In genomic region chr17:49952209-49952911, GRCh38 we compare ENCODE assay signal across 8 cellular contexts. TPM values are rescaled to one million over a fixed set of nuclear protein-coding genes. Genes with fewer than 3 reads are reported as not detected.
DNase-seq lines count a peak whose midpoint lies in the region; ATAC-seq and TF ChIP-seq lines count a peak whose summit lies in the region.

No MANE protein-coding gene starts in this region.

- H3K23me2 ChIP-seq in H9 (ENCODE audit: insufficient read length, low read depth, low read length, poor library complexity, severe bottlenecking), result no peaks in the 10 kb centered on the region

- H3K9ac ChIP-seq in H9 (ENCODE audit: extremely low read depth, insufficient read length, low read length), result no peak overlapping the region
- H3K9ac ChIP-seq in mesenchymal stem cell (ENCODE audit: low read length), result no peak overlapping the region

- DNase-seq in BJ (ENCODE audit: low read depth), result no peak
- DNase-seq in H9, result peak; percentile 93
- peak; percentile 75 for DNase-seq in NCI-H510A treated with DMSO at 0.1 percent for 48 hours (lab: John Stamatoyannopoulos, UW)
- peak; percentile 94 for DNase-seq in activated CD4-positive, alpha-beta T cell treated with anti-CD3 and anti-CD28 coated beads, Interleukin-2, amount 10 ng/mL, durations not matched to agents 24 days and 14 days
- peak; percentile 83 for DNase-seq in dermis blood vessel endothelial cell
- peak; percentile 59 for DNase-seq in mesenchymal stem cell
- DNase-seq in stimulated activated CD8-positive, alpha-beta memory T cell treated with anti-CD3 and anti-CD28 coated beads, Interleukin-4, amount 100 ng/mL, for 1 hour (ENCODE audit: low read depth in 2 of 2, low spot score in 1 of 2), result peak; percentile 57 to 61

- H2BK5ac ChIP-seq in H9 (ENCODE audit: insufficient read length, low read length) (no peak overlapping the region), mesenchymal stem cell (ENCODE audit: low read depth, low read length, poor library complexity, severe bottlenecking) (no peak overlapping the region)

- H3K9me3 Mint-ChIP-seq in H9, result no peaks in the 10 kb centered on the region; a peak in 1 of 5 replicates
- no peaks in the 10 kb centered on the region for H3K9me3 Mint-ChIP-seq in activated CD4-positive, alpha-beta T cell treated with anti-CD3 and anti-CD28 coated beads, Interleukin-2, amount 10 ng/mL, durations not matched to agents 24 days and 14 days

- no peak overlapping the region for H3K56ac ChIP-seq in H9 (ENCODE audit: insufficient read length, low read depth, low read length)

- H3K36me3 Mint-ChIP-seq in H9 (ENCODE audit: insufficient read depth in 1 of 3, low read depth in 3 of 3), result no peaks in the 10 kb centered on the region
- H3K36me3 Mint-ChIP-seq in activated CD4-positive, alpha-beta T cell treated with anti-CD3 and anti-CD28 coated beads, Interleukin-2, amount 10 ng/mL, durations not matched to agents 24 days and 14 days (ENCODE audit: low read depth), result no peaks in the 10 kb centered on the region

- TF ChIP-seq CTCF in BJ (IDR thresholded peaks at IDR 0.05; ENCODE audit: insufficient read depth, low read depth, low read length), result peak; percentile 95
- peak; percentile 95 for TF ChIP-seq CTCF in H9 (conservative IDR thresholded peaks at IDR 0.05)

- H2BK20ac ChIP-seq in H9 (ENCODE audit: low read depth, low read length, poor library complexity, severe bottlenecking), result no peak overlapping the region

- CTCF ChIA-PET in BJ (lab: Yijun Ruan, JAX), result interaction anchor here (0.7 to 7.0 kb wide), 39 partner anchors 9 to 432 kb away, joined by 3 to 110 read pairs (median 6); partner anchors contain the start of gene DLX3

- H3K4me2 ChIP-seq in H9 (ENCODE audit: insufficient read depth, insufficient read length, low read length) (no peak overlapping the region), mesenchymal stem cell (ENCODE audit: low read length, poor library complexity, severe bottlenecking) (no peak overlapping the region)

- H3K36me3 ChIP-seq in BJ (ENCODE audit: control insufficient read depth, insufficient read depth, low read length) (no peaks in the 10 kb centered on the region), mesenchymal stem cell (ENCODE audit: control insufficient read depth in 1 of 2, insufficient read depth in 2 of 2, low read depth in 1 of 2, low read length in 2 of 2) (no peaks in the 10 kb centered on the region)

- H3K9me3 ChIP-seq in H9 (ENCODE audit: control insufficient read depth, low read depth, low read length), result no peaks in the 10 kb centered on the region
- H3K9me3 ChIP-seq in mesenchymal stem cell (ENCODE audit: control insufficient read depth, low read length), result no peaks in the 10 kb centered on the region

- H2AK5ac ChIP-seq in H9 (ENCODE audit: insufficient read length, low read length), result no peak overlapping the region
- no peak overlapping the region for H2AK5ac ChIP-seq in mesenchymal stem cell (ENCODE audit: low read length, severe bottlenecking)

- no peak for ATAC-seq in HG02623 (IDR thresholded peaks at IDR 0.05; ENCODE audit: unreplicated experiment)

- H2BK15ac ChIP-seq in H9 (ENCODE audit: low read depth, low read length) (no peak overlapping the region), mesenchymal stem cell (ENCODE audit: low read depth, poor library complexity, severe bottlenecking) (no peak overlapping the region)

- POLR2A ChIA-PET in BJ (lab: Charles Lee), result no interaction called here

- H3K18ac ChIP-seq in H9 (ENCODE audit: insufficient read length, low read depth, low read length) (no peak overlapping the region), mesenchymal stem cell (ENCODE audit: low read depth in 1 of 2, low read length in 2 of 2) (no peak overlapping the region)

- H2AFZ ChIP-seq in H9 (ENCODE audit: low read length) (no peak overlapping the region), mesenchymal stem cell (ENCODE audit: low read depth, low read length) (no peak overlapping the region)

- H4K5ac ChIP-seq in H9 (ENCODE audit: insufficient read length, low read depth, low read length), result no peak overlapping the region

- no peaks in the 10 kb centered on the region for H3K4me1 ChIP-seq in H9 (ENCODE audit: insufficient read depth, low read length)
- H3K4me1 ChIP-seq in mesenchymal stem cell (ENCODE audit: control insufficient read depth, insufficient read depth, low read depth, low read length), result peaks cover 23% of the 10 kb centered on the region

- no peak overlapping the region for H3T11ph ChIP-seq in H9 (ENCODE audit: low read length)

- peaks cover 15% of the 10 kb centered on the region for H3K27me3 ChIP-seq in BJ (ENCODE audit: control insufficient read depth, insufficient read depth, low read length)
- no peaks in the 10 kb centered on the region; the same call in 1 of the 2 replicates for H3K27me3 ChIP-seq in H9 (ENCODE audit: insufficient read depth, low read length)
- peaks cover 31 to 36% of the 10 kb centered on the region in 2 experiments for H3K27me3 ChIP-seq in mesenchymal stem cell (ENCODE audit: control insufficient read depth in 1 of 2, insufficient read depth in 1 of 2, low read length in 2 of 2)

- H3K27ac ChIP-seq in H9 (ENCODE audit: insufficient read length, low read depth, low read length) (no peak overlapping the region), mesenchymal stem cell (ENCODE audit: low read length, poor library complexity, severe bottlenecking) (no peak overlapping the region)

- H3K4me1 Mint-ChIP-seq in H9, result peaks cover 12 to 23% of the 10 kb centered on the region in 2 experiments
- no peaks in the 10 kb centered on the region for H3K4me1 Mint-ChIP-seq in activated CD4-positive, alpha-beta T cell treated with anti-CD3 and anti-CD28 coated beads, Interleukin-2, amount 10 ng/mL, durations not matched to agents 24 days and 14 days

- H3K4me3 ChIP-seq in BJ (ENCODE audit: low read depth, low read length), result no peak overlapping the region
- no peak overlapping the region for H3K4me3 ChIP-seq in mesenchymal stem cell (ENCODE audit: insufficient read depth in 1 of 2, low read depth in 1 of 2, low read length in 2 of 2)

- no peak overlapping the region for H2BK12ac ChIP-seq in H9 (ENCODE audit: insufficient read length, low read depth, low read length)
- no peak overlapping the region for H2BK12ac ChIP-seq in mesenchymal stem cell (ENCODE audit: low read length in 2 of 2)

- H3K79me1 ChIP-seq in H9 (ENCODE audit: insufficient read depth, low read depth, low read length, poor library complexity, severe bottlenecking), result no peaks in the 10 kb centered on the region
- no peaks in the 10 kb centered on the region for H3K79me1 ChIP-seq in mesenchymal stem cell (replicated peaks; ENCODE audit: low read length, poor library complexity, severe bottlenecking)

- intact Hi-C loops in activated CD4-positive, alpha-beta T cell treated with anti-CD3 and anti-CD28 coated beads, Interleukin-2, amount 10 ng/mL, durations not matched to agents 24 days and 14 days (cut with micrococcal nuclease), result loop anchor here (1.0 kb wide), 1 partner anchor 46 kb away; no protein-coding TSS in a partner anchor

- H3K4ac ChIP-seq in H9 (ENCODE audit: low read depth, low read length) (no peak overlapping the region), mesenchymal stem cell (ENCODE audit: low read depth in 1 of 2, low read length in 2 of 2) (no peak overlapping the region)

- H3K23ac ChIP-seq in H9 (ENCODE audit: insufficient read length, low read depth, low read length) (no peak overlapping the region), mesenchymal stem cell (ENCODE audit: low read length in 2 of 2) (no peak overlapping the region)

- H4K8ac ChIP-seq in H9 (replicated peaks; ENCODE audit: insufficient read length, low read depth, low read length) (no peak overlapping the region), mesenchymal stem cell (ENCODE audit: low read length) (no peak overlapping the region)

- H3K14ac ChIP-seq in H9 (ENCODE audit: insufficient read depth, low read length) (no peak overlapping the region), mesenchymal stem cell (ENCODE audit: low read length in 2 of 2) (no peak overlapping the region)

- peaks cover 86% of the 10 kb centered on the region for H3K27me3 Mint-ChIP-seq in H9 (ENCODE audit: low read depth)
- H3K27me3 Mint-ChIP-seq in activated CD4-positive, alpha-beta T cell treated with anti-CD3 and anti-CD28 coated beads, Interleukin-2, amount 10 ng/mL, durations not matched to agents 24 days and 14 days, result peaks cover 42% of the 10 kb centered on the region

- no peak overlapping the region for H3K4me3 Mint-ChIP-seq in H9
- H3K4me3 Mint-ChIP-seq in activated CD4-positive, alpha-beta T cell treated with anti-CD3 and anti-CD28 coated beads, Interleukin-2, amount 10 ng/mL, durations not matched to agents 24 days and 14 days, result no peak overlapping the region

- no peaks in the 10 kb centered on the region; the same call in 1 of the 2 replicates for H3K79me2 ChIP-seq in H9 (ENCODE audit: insufficient read depth, low read length)

- H2BK120ac ChIP-seq in H9 (ENCODE audit: low read depth, low read length, poor library complexity, severe bottlenecking), result no peak overlapping the region
- no peak overlapping the region for H2BK120ac ChIP-seq in mesenchymal stem cell (ENCODE audit: low read depth, low read length)

- H4K91ac ChIP-seq in H9 (ENCODE audit: insufficient read length, low read depth, low read length), result no peak overlapping the region
- no peak overlapping the region for H4K91ac ChIP-seq in mesenchymal stem cell (ENCODE audit: low read length)

- WGBS in H9 (ENCODE audit: extremely low coverage, insufficient read length, low lambda C conversion rate), result no CpG with 5 or more reads among the region's 7 CpGs
- WGBS in mesenchymal stem cell, result 30% methylated on average over 6 of the region's 7 CpGs

- no peaks in the 10 kb centered on the region for H4K20me1 ChIP-seq in H9 (ENCODE audit: control insufficient read depth, insufficient read depth, insufficient read length)

- H3K27ac Mint-ChIP-seq in H9, result no peak overlapping the region
- H3K27ac Mint-ChIP-seq in activated CD4-positive, alpha-beta T cell treated with anti-CD3 and anti-CD28 coated beads, Interleukin-2, amount 10 ng/mL, durations not matched to agents 24 days and 14 days, result no peak overlapping the region

RNA-seq across cellular contexts. Expression of gene DLX4, which starts 16.6 kb away (rescaled TPM):
- 0.18 and 0.29 TPM in 2 replicates for polyA plus RNA-seq in BJ (2011; rRNA removed)
- polyA minus RNA-seq in BJ (2011; rRNA and poly(A)+ RNA removed), result not detected in 2 replicates
- total RNA-seq in H9 (2021) (1.7 and 2.5 TPM in 2 replicates), dermis blood vessel endothelial cell (not detected in 2 replicates)
- 0.21 TPM in 1 of 2 replicates, not detected in the other for total RNA-seq in activated CD4-positive, alpha-beta T cell treated with anti-CD3 and anti-CD28 coated beads, Interleukin-2, amount 10 ng/mL, durations not matched to agents 24 days and 14 days
- polyA plus RNA-seq in mesenchymal stem cell (2013, experiment 1 of 2), result 0.14 TPM
- polyA plus RNA-seq in mesenchymal stem cell (2013, experiment 2 of 2), result 0.03 TPM

RNA-seq across cellular contexts. Expression of gene DLX3, which starts 42.7 kb away (rescaled TPM):
- 0.06 TPM in 1 of 2 replicates, not detected in the other for polyA plus RNA-seq in BJ (2011; rRNA removed)
- not detected in 2 replicates for polyA minus RNA-seq in BJ (2011; rRNA and poly(A)+ RNA removed)
- total RNA-seq in H9 (2021) (1.1 and 1.2 TPM in 2 replicates), dermis blood vessel endothelial cell (not detected in 2 replicates)
- 0.12 TPM in 1 of 2 replicates, not detected in the other for total RNA-seq in activated CD4-positive, alpha-beta T cell treated with anti-CD3 and anti-CD28 coated beads, Interleukin-2, amount 10 ng/mL, durations not matched to agents 24 days and 14 days
- polyA plus RNA-seq in mesenchymal stem cell (2013, experiment 1 of 2), result 0.01 TPM
- polyA plus RNA-seq in mesenchymal stem cell (2013, experiment 2 of 2), result not detected
